7 cellular contexts compared by ENCODE assay signal in genomic region chr13:95272076-95272475, GRCh38. TPM values are rescaled to one million over a fixed set of nuclear protein-coding genes. Genes with fewer than 3 reads are reported as not detected.
DNase-seq lines count a peak whose midpoint lies in the region; ATAC-seq and TF ChIP-seq lines count a peak whose summit lies in the region.
"Not testable (repeated sequence)": the region's sequence is repeated elsewhere in the genome, so short reads cannot be mapped to it uniquely, and the experiment has no call there.

No MANE protein-coding gene starts in this region.

- H3K4me3 Mint-ChIP-seq in endodermal cell: not testable (repeated sequence)

- TF ChIP-seq POLR2A in tibial nerve (IDR thresholded peaks at IDR 0.05): not testable (repeated sequence)

- H3K9me3 Mint-ChIP-seq in endodermal cell: not testable (repeated sequence)

- not testable (repeated sequence) for TF ChIP-seq CTCF in HEK293 (tag by site-specific recombination; IDR thresholded peaks at IDR 0.05); VCaP (conservative IDR thresholded peaks at IDR 0.05); endodermal cell (conservative IDR thresholded peaks at IDR 0.05); hepatocyte (IDR thresholded peaks at IDR 0.05; ENCODE audit: poor library complexity); psoas muscle (IDR thresholded peaks at IDR 0.05); tibial nerve (IDR thresholded peaks at IDR 0.05)

- H3K9me2 ChIP-seq in hepatocyte (replicated peaks; ENCODE audit: insufficient read depth): not testable (repeated sequence)

- peaks cover 22% of the 10 kb centered on the region for H3K79me2 ChIP-seq in hepatocyte

- WGBS in endodermal cell (ENCODE audit: insufficient coverage in 1 of 2, insufficient read length in 1 of 2), 2 experiments: 84 to 85% methylated on average over 6 to 7 of the region's 7 CpGs
- WGBS in hepatocyte (ENCODE audit: low lambda C conversion rate, missing lambda C conversion rate): 73% methylated on average over 7 of the region's 7 CpGs
- WGBS in psoas muscle, 3 donors: 45 to 72% (median 56%) methylated on average over 7 of the region's 7 CpGs
- WGBS in tibial nerve, 2 donors: 82 to 95% methylated on average over 7 of the region's 7 CpGs

- intact Hi-C loops in psoas muscle (cut with DNase I): loop anchor here in 1 of 2 donors (5.0 kb wide), 1 partner anchor 80 kb away; no protein-coding TSS in a partner anchor

- TF ChIP-seq EP300 in tibial nerve (IDR thresholded peaks at IDR 0.05): not testable (repeated sequence)

- ATAC-seq in psoas muscle: not testable (repeated sequence)

- not testable (repeated sequence) for DNase-seq in endodermal cell; hepatocyte (ENCODE audit: low spot score); psoas muscle; tibial nerve (ENCODE audit: low spot score in 2 of 2)

- CTCF ChIA-PET in HEK293 (lab: Yijun Ruan, JAX): interaction anchor here (0.6 to 1.5 kb wide), 2 partner anchors 44 to 132 kb away, joined by 4 to 8 read pairs; no protein-coding TSS in a partner anchor

- not testable (repeated sequence) for H3K9me3 ChIP-seq in HEK293 (ENCODE audit: control insufficient read depth, insufficient read depth, low read depth, low read length); endodermal cell (ENCODE audit: control insufficient read depth, low read length); hepatocyte (ENCODE audit: low read depth); muscle layer of duodenum (ENCODE audit: control insufficient read depth in 1 of 2, low read length in 2 of 2); psoas muscle; tibial nerve

- H3K27ac Mint-ChIP-seq in endodermal cell: not testable (repeated sequence)

- H3K27me3 ChIP-seq in endodermal cell (ENCODE audit: control insufficient read depth, insufficient read depth, low read length, poor library complexity, severe bottlenecking); hepatocyte; muscle layer of duodenum (ENCODE audit: low read depth, low read length); psoas muscle (ENCODE audit: insufficient read depth in 3 of 3, low read length in 2 of 3); tibial nerve: not testable (repeated sequence)

- peak overlapping the region; percentile 34 for H3K4me2 ChIP-seq in hepatocyte

- H3K4me1 ChIP-seq in HEK293 (ENCODE audit: control insufficient read depth, insufficient read depth, low read length): not testable (repeated sequence)
- H3K4me1 ChIP-seq in endodermal cell (ENCODE audit: control insufficient read depth, insufficient read depth, low read length) (peaks cover 13% of the 10 kb centered on the region), hepatocyte (ENCODE audit: insufficient read depth) (peaks cover 59% of the 10 kb centered on the region), muscle layer of duodenum (ENCODE audit: control insufficient read depth in 1 of 2, insufficient read depth in 2 of 2, low read length in 2 of 2) (peaks cover 12 to 40% of the 10 kb centered on the region in 2 donors), psoas muscle (peaks cover 43% of the 10 kb centered on the region), tibial nerve (peaks cover 0 to 12% (median 3%) of the 10 kb centered on the region in 4 donors)

- not testable (repeated sequence) for H3K27me3 Mint-ChIP-seq in endodermal cell (ENCODE audit: insufficient read depth)

- not testable (repeated sequence) for H3K4me3 ChIP-seq in HEK293 (ENCODE audit: low read depth, low read length); hepatocyte; muscle layer of duodenum (ENCODE audit: low read depth in 1 of 2, low read length in 2 of 2); tibial nerve
- H3K4me3 ChIP-seq in endodermal cell (ENCODE audit: low read length): peak overlapping the region; percentile 18
- H3K4me3 ChIP-seq in psoas muscle: peak overlapping the region; percentile 33

- H3K27ac ChIP-seq in HEK293 (ENCODE audit: extremely low read depth, low read depth, low read length); endodermal cell (ENCODE audit: low read depth, low read length): not testable (repeated sequence)
- H3K27ac ChIP-seq in VCaP: peak overlapping the region; percentile 78
- H3K27ac ChIP-seq in hepatocyte: peak overlapping the region; percentile 94
- H3K27ac ChIP-seq in muscle layer of duodenum (ENCODE audit: low read length): peak overlapping the region; percentile 35
- peak overlapping the region; percentile 84 for H3K27ac ChIP-seq in psoas muscle
- peak overlapping the region in 3 of 4 donors; percentile 15 to 68 (median 62) for H3K27ac ChIP-seq in tibial nerve

- not testable (repeated sequence) for H4K20me1 ChIP-seq in hepatocyte (ENCODE audit: insufficient read depth, poor library complexity, severe bottlenecking)

- not testable (repeated sequence) for H3K9ac ChIP-seq in endodermal cell (ENCODE audit: extremely low read depth, low read length, poor library complexity, severe bottlenecking)

- H3K36me3 ChIP-seq in HEK293 (ENCODE audit: control insufficient read depth in 2 of 2, insufficient read depth in 1 of 2, low read length in 2 of 2); hepatocyte (replicated peaks; ENCODE audit: insufficient read depth, low read depth); muscle layer of duodenum (ENCODE audit: control insufficient read depth in 1 of 2, insufficient read depth in 2 of 2, low read length in 2 of 2); psoas muscle (ENCODE audit: insufficient read depth in 1 of 2, low read depth in 1 of 2); tibial nerve: not testable (repeated sequence)
- H3K36me3 ChIP-seq in endodermal cell (ENCODE audit: control insufficient read depth, insufficient read depth, low read length): peaks cover 26% of the 10 kb centered on the region

- POLR2A ChIA-PET in HEK293 (lab: Yijun Ruan, JAX): not testable (repeated sequence)

- peaks cover 67% of the 10 kb centered on the region for H3K4me1 Mint-ChIP-seq in endodermal cell

- H3K36me3 Mint-ChIP-seq in endodermal cell (ENCODE audit: low read depth): peaks cover 44% of the 10 kb centered on the region

- not testable (repeated sequence) for H2AFZ ChIP-seq in hepatocyte

TF ChIP-seq in HEK293, 187 proteins besides CTCF, POLR2A, EP300 and RAD21:
- TF ChIP-seq GLIS1 (tag by site-specific recombination; IDR thresholded peaks at IDR 0.05): peak; percentile 66; the same call in 1 of the 2 replicates
- peak; percentile 38; the same call in 1 of the 2 replicates for TF ChIP-seq ZNF362 (tag by site-specific recombination; IDR thresholded peaks at IDR 0.05)

RNA-seq across cellular contexts. Expression of gene ABCC4, which starts 29.2 kb away (rescaled TPM):
- total RNA-seq in endodermal cell (100 to 1,000 TPM; 119 to 144 TPM), hepatocyte (23.3 and 25.3 TPM in 2 replicates), psoas muscle (10 to 100 TPM in 1 of 4 donors, 1 to 10 TPM in 3; 4.3 to 25.2 (median 6.6) TPM), tibial nerve (10 to 100 TPM in 2 of 4 donors, 1 to 10 TPM in 2; 5.7 to 20.1 (median 9.3) TPM)
- polyA plus RNA-seq in endodermal cell (2013, experiment 1 of 2): 12.1 TPM
- polyA plus RNA-seq in endodermal cell (2013, experiment 2 of 2): 14.2 TPM
- polyA plus RNA-seq in hepatocyte (9.6 and 9.8 TPM in 2 replicates), psoas muscle (1 to 10 TPM; 2.3 to 6.1 (median 3.2) TPM)
